ENCODE assay signal across 1 cellular context in the genomic region with DNA sequence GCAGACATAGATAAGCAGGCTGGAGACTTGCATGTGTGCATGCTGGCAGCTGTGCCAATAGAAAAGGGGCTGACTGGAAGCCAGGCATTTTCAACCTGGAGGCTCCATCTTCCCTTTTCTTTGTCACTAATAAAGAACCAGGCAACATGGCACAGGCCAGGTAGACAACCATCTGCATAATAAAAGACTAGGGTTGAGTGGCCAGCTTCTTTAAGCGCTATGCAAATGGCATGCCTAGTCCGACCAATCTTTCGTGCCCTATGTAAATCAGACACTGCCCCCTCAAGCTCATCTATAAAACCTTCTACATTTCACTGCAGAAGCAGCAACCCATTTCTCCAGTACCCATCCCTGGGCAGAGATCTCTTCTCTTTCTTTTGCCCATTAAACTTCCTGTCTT.
TF ChIP-seq lines count a peak whose summit lies in the region.

No MANE protein-coding gene starts in this region.

TF ChIP-seq in GM23338, 12 proteins besides CTCF, POLR2A, EP300 and RAD21 (continued from another document):
- TF ChIP-seq ZNF331 (CRISPR knock-in tag; IDR thresholded peaks at IDR 0.05; ENCODE audit: low read depth) = no peak
- TF ChIP-seq, protein P1, sequence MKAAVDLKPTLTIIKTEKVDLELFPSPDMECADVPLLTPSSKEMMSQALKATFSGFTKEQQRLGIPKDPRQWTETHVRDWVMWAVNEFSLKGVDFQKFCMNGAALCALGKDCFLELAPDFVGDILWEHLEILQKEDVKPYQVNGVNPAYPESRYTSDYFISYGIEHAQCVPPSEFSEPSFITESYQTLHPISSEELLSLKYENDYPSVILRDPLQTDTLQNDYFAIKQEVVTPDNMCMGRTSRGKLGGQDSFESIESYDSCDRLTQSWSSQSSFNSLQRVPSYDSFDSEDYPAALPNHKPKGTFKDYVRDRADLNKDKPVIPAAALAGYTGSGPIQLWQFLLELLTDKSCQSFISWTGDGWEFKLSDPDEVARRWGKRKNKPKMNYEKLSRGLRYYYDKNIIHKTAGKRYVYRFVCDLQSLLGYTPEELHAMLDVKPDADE (IDR thresholded peaks at IDR 0.05) = no peak
- TF ChIP-seq STAT1 (IDR thresholded peaks at IDR 0.05; ENCODE audit: unreplicated experiment) = no peak
- TF ChIP-seq CREB1 (CRISPR knock-in tag; IDR thresholded peaks at IDR 0.05; ENCODE audit: low read depth) = no peak
- no peak for TF ChIP-seq JUNB (IDR thresholded peaks at IDR 0.05; ENCODE audit: unreplicated experiment)
- TF ChIP-seq, protein P2, sequence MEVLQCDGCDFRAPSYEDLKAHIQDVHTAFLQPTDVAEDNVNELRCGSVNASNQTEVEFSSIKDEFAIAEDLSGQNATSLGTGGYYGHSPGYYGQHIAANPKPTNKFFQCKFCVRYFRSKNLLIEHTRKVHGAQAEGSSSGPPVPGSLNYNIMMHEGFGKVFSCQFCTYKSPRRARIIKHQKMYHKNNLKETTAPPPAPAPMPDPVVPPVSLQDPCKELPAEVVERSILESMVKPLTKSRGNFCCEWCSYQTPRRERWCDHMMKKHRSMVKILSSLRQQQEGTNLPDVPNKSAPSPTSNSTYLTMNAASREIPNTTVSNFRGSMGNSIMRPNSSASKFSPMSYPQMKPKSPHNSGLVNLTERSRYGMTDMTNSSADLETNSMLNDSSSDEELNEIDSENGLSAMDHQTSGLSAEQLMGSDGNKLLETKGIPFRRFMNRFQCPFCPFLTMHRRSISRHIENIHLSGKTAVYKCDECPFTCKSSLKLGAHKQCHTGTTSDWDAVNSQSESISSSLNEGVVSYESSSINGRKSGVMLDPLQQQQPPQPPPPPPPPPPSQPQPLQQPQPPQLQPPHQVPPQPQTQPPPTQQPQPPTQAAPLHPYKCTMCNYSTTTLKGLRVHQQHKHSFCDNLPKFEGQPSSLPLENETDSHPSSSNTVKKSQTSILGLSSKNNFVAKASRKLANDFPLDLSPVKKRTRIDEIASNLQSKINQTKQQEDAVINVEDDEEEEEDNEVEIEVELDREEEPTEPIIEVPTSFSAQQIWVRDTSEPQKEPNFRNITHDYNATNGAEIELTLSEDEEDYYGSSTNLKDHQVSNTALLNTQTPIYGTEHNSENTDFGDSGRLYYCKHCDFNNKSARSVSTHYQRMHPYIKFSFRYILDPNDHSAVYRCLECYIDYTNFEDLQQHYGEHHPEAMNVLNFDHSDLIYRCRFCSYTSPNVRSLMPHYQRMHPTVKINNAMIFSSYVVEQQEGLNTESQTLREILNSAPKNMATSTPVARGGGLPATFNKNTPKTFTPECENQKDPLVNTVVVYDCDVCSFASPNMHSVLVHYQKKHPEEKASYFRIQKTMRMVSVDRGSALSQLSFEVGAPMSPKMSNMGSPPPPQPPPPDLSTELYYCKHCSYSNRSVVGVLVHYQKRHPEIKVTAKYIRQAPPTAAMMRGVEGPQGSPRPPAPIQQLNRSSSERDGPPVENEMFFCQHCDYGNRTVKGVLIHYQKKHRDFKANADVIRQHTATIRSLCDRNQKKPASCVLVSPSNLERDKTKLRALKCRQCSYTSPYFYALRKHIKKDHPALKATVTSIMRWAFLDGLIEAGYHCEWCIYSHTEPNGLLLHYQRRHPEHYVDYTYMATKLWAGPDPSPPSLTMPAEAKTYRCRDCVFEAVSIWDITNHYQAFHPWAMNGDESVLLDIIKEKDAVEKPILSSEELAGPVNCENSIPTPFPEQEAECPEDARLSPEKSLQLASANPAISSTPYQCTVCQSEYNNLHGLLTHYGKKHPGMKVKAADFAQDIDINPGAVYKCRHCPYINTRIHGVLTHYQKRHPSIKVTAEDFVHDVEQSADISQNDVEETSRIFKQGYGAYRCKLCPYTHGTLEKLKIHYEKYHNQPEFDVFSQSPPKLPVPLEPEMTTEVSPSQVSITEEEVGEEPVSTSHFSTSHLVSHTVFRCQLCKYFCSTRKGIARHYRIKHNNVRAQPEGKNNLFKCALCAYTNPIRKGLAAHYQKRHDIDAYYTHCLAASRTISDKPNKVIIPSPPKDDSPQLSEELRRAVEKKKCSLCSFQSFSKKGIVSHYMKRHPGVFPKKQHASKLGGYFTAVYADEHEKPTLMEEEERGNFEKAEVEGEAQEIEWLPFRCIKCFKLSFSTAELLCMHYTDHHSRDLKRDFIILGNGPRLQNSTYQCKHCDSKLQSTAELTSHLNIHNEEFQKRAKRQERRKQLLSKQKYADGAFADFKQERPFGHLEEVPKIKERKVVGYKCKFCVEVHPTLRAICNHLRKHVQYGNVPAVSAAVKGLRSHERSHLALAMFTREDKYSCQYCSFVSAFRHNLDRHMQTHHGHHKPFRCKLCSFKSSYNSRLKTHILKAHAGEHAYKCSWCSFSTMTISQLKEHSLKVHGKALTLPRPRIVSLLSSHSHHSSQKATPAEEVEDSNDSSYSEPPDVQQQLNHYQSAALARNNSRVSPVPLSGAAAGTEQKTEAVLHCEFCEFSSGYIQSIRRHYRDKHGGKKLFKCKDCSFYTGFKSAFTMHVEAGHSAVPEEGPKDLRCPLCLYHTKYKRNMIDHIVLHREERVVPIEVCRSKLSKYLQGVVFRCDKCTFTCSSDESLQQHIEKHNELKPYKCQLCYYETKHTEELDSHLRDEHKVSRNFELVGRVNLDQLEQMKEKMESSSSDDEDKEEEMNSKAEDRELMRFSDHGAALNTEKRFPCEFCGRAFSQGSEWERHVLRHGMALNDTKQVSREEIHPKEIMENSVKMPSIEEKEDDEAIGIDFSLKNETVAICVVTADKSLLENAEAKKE (CRISPR knock-in tag; IDR thresholded peaks at IDR 0.05) = 0 out of 2 replicates have a peak, but pooled peaks have one; percentile 29
- TF ChIP-seq, protein P3, sequence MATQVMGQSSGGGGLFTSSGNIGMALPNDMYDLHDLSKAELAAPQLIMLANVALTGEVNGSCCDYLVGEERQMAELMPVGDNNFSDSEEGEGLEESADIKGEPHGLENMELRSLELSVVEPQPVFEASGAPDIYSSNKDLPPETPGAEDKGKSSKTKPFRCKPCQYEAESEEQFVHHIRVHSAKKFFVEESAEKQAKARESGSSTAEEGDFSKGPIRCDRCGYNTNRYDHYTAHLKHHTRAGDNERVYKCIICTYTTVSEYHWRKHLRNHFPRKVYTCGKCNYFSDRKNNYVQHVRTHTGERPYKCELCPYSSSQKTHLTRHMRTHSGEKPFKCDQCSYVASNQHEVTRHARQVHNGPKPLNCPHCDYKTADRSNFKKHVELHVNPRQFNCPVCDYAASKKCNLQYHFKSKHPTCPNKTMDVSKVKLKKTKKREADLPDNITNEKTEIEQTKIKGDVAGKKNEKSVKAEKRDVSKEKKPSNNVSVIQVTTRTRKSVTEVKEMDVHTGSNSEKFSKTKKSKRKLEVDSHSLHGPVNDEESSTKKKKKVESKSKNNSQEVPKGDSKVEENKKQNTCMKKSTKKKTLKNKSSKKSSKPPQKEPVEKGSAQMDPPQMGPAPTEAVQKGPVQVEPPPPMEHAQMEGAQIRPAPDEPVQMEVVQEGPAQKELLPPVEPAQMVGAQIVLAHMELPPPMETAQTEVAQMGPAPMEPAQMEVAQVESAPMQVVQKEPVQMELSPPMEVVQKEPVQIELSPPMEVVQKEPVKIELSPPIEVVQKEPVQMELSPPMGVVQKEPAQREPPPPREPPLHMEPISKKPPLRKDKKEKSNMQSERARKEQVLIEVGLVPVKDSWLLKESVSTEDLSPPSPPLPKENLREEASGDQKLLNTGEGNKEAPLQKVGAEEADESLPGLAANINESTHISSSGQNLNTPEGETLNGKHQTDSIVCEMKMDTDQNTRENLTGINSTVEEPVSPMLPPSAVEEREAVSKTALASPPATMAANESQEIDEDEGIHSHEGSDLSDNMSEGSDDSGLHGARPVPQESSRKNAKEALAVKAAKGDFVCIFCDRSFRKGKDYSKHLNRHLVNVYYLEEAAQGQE (IDR thresholded peaks at IDR 0.05; ENCODE audit: unreplicated experiment) = no peak
- no peak for TF ChIP-seq NANOG (IDR thresholded peaks at IDR 0.05; ENCODE audit: borderline replicate concordance)
- no peak for TF ChIP-seq POLR2AphosphoS5 (IDR thresholded peaks at IDR 0.05; ENCODE audit: low read depth)
